Comparison of ENCODE assay signal across 8 cellular contexts in genomic region chr16:28846933-28847273, GRCh38. TPM values are rescaled to one million over a fixed set of nuclear protein-coding genes. Genes with fewer than 3 reads are reported as not detected.
DNase-seq lines count a peak whose midpoint lies in the region; ATAC-seq, FAIRE-seq and TF ChIP-seq lines count a peak whose summit lies in the region.

No MANE protein-coding gene starts in this region.

- no peaks in the 10 kb centered on the region for H3K9me3 ChIP-seq in endothelial cell of umbilical vein (replicated peaks; ENCODE audit: control insufficient read depth, insufficient read depth, low read length)

- no peak for TF ChIP-seq POLR2A in endothelial cell of umbilical vein (IDR thresholded peaks at IDR 0.05; ENCODE audit: low read depth, low read length)

- H3K27me3 Mint-ChIP-seq in nephron (ENCODE audit: low read depth) = no peaks in the 10 kb centered on the region

- no peaks in the 10 kb centered on the region for H4K20me1 ChIP-seq in endothelial cell of umbilical vein (replicated peaks; ENCODE audit: control insufficient read depth, extremely low read depth, insufficient read depth, low read length)

- CTCF ChIA-PET in endothelial cell of umbilical vein (lab: Charles Lee) = interaction anchor here (1.0 to 3.1 kb wide), 8 partner anchors 12 to 127 kb away, joined by 3 to 20 read pairs (median 4); partner anchors contain the start of genes ATXN2L and SH2B1

- dilution Hi-C loops in endothelial cell of umbilical vein (cut with MboI; ENCODE audit: extremely low pct_ligation_motif_present, low sequenced_read_pairs) = no loop called here

- H3K9me1 ChIP-seq in endothelial cell of umbilical vein (replicated peaks; ENCODE audit: control insufficient read depth, extremely low read depth, insufficient read depth, low read length) = no peaks in the 10 kb centered on the region

- no peaks in the 10 kb centered on the region for H3K9me3 Mint-ChIP-seq in nephron

- peaks cover 24% of the 10 kb centered on the region for H3K36me3 Mint-ChIP-seq in nephron (ENCODE audit: low read depth)

- peak overlapping the region; percentile 48 to 77 (median 67) for H3K4me3 ChIP-seq in endothelial cell of umbilical vein (replicated peaks in 1 of 3; ENCODE audit: insufficient read depth in 1 of 3, low read depth in 1 of 3, low read length in 3 of 3)

- POLR2A ChIA-PET in endothelial cell of umbilical vein (lab: Charles Lee) = interaction anchor here (1.5 to 2.3 kb wide), 2 partner anchors 16 to 24 kb away, joined by 7 to 13 read pairs; partner anchors contain the start of genes ATXN2L and SH2B1

- H3K4me2 ChIP-seq in endothelial cell of umbilical vein (ENCODE audit: insufficient read depth, low read length) = peak overlapping the region; percentile 75

- peaks cover 19% of the 10 kb centered on the region for H3K4me1 Mint-ChIP-seq in nephron

- H3K79me2 ChIP-seq in endothelial cell of umbilical vein (ENCODE audit: control insufficient read depth, insufficient read depth, low read length) = peaks cover 27% of the 10 kb centered on the region

- peak overlapping the region; percentile 82 to 96 (median 89) for H3K27ac Mint-ChIP-seq in nephron

- peaks cover 9 to 22% of the 10 kb centered on the region in 2 experiments for H3K36me3 ChIP-seq in endothelial cell of umbilical vein (ENCODE audit: control insufficient read depth in 2 of 2, extremely low read depth in 1 of 2, insufficient read depth in 2 of 2, low read length in 2 of 2)

- peak; percentile 40 for FAIRE-seq in endothelial cell of umbilical vein (lab: Jason Lieb, UNC)

- ATAC-seq in Right ventricle myocardium inferior = peak; percentile 2
- no peak for ATAC-seq in activated CD4-positive, CD25-positive, alpha-beta regulatory T cell treated with anti-CD3 and anti-CD28 coated beads, Interleukin-2, amount 50 U/mL, for 24 hours
- no peak for ATAC-seq in GM18519 (IDR thresholded peaks at IDR 0.05; ENCODE audit: low FRiP score, unreplicated experiment)

- peak overlapping the region; percentile 59 for H3K9ac ChIP-seq in endothelial cell of umbilical vein (replicated peaks; ENCODE audit: extremely low read depth, insufficient read depth, low read length)

- DNase-seq in Right ventricle myocardium inferior (ENCODE audit: missing footprints) (no peak), cardiac septum (ENCODE audit: low spot score) (no peak), RPMI7951 (ENCODE audit: low read depth) (peak; percentile 16), endothelial cell of umbilical vein (ENCODE audit: low read depth, low spot score) (no peak), HK-2 (ENCODE audit: unreplicated experiment) (no peak)

- BruUV-seq in endothelial cell of umbilical vein (replicated peaks; lab: Mats Ljungman, UMichigan) = no TSS peak

- peak overlapping the region; percentile 95 to 98 (median 98) for H3K4me3 Mint-ChIP-seq in nephron

- H3K4me1 ChIP-seq in endothelial cell of umbilical vein (ENCODE audit: control insufficient read depth, extremely low read depth, insufficient read depth, low read length) = peaks cover 13% of the 10 kb centered on the region

- H3K27ac ChIP-seq in endothelial cell of umbilical vein (ENCODE audit: insufficient read depth, low read depth, low read length) = peak overlapping the region; percentile 42

- no peaks in the 10 kb centered on the region for H3K27me3 ChIP-seq in endothelial cell of umbilical vein (ENCODE audit: control insufficient read depth in 2 of 2, insufficient read depth in 2 of 2, low read length in 2 of 2)

- H2AFZ ChIP-seq in endothelial cell of umbilical vein (ENCODE audit: low read depth, low read length) = peak overlapping the region; percentile 66

- TF ChIP-seq CTCF in endothelial cell of umbilical vein (IDR thresholded peaks at IDR 0.05; ENCODE audit: extremely low read depth in 1 of 2, insufficient read depth in 1 of 2, low read depth in 1 of 2, low read length in 2 of 2) (no peak), nephron (IDR thresholded peaks at IDR 0.05; ENCODE audit: unreplicated experiment in 3 of 3) (no peak)

- intact Hi-C loops in Right ventricle myocardium inferior (cut with DNase I) (loop anchor here (1.0 to 10.0 kb wide), 5 partner anchors 16 to 352 kb away; partner anchors contain the start of genes APOBR, CLN3, RABEP2 and SH2B1), cardiac septum (cut with DNase I) (loop anchor here (1.0 to 2.0 kb wide), 4 partner anchors 16 to 103 kb away; partner anchors contain the start of genes NFATC2IP, RABEP2 and SH2B1), endothelial cell of umbilical vein (cut with micrococcal nuclease) (loop anchor here (1.0 kb wide), 5 partner anchors 16 to 103 kb away; partner anchors contain the start of genes NFATC2IP, RABEP2 and SH2B1)

TF ChIP-seq in endothelial cell of umbilical vein, 7 proteins besides CTCF, POLR2A, EP300 and RAD21:
- TF ChIP-seq, protein P1, sequence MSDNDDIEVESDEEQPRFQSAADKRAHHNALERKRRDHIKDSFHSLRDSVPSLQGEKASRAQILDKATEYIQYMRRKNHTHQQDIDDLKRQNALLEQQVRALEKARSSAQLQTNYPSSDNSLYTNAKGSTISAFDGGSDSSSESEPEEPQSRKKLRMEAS (IDR thresholded peaks at IDR 0.05; ENCODE audit: insufficient read depth, insufficient read length) = no peak
- TF ChIP-seq JUN (IDR thresholded peaks at IDR 0.05; ENCODE audit: borderline replicate concordance, insufficient read depth, insufficient read length, low read depth) (no peak), MYC (IDR thresholded peaks at IDR 0.05; ENCODE audit: low read depth, low read length) (no peak), GATA2 (IDR thresholded peaks at IDR 0.05; ENCODE audit: insufficient read depth, insufficient read length, low read depth, low read length) (no peak), EZH2 (IDR thresholded peaks at IDR 0.05; ENCODE audit: borderline replicate concordance, low read depth, low read length, severe bottlenecking) (no peak), POLR2AphosphoS5 (IDR thresholded peaks at IDR 0.05; ENCODE audit: insufficient read depth, low read depth, low read length) (no peak), FOS (IDR thresholded peaks at IDR 0.05; ENCODE audit: borderline replicate concordance, insufficient read depth, low read length) (no peak)

RNA-seq across cellular contexts. Expression of gene TUFM, which starts 0.8 kb away (rescaled TPM):
- total RNA-seq in Right ventricle myocardium inferior (252 TPM), cardiac septum (184 TPM), endothelial cell of umbilical vein (186 and 190 TPM in 2 replicates)
- total RNA-seq in RPMI7951 (2014; rRNA removed; shearing (Covaris generic)) = 99.1 and 109 TPM in 2 replicates
- 227 TPM in 2 replicates for polyA plus RNA-seq in endothelial cell of umbilical vein
- polyA plus RNA-seq in endothelial cell of umbilical vein (2011; cell fraction: cytosol; rRNA removed) = 191 and 212 TPM in 2 replicates
- 307 and 314 TPM in 2 replicates for polyA plus RNA-seq in endothelial cell of umbilical vein (2011; cell fraction: nucleus; rRNA removed)
- 214 and 254 TPM in 2 replicates for polyA plus RNA-seq in endothelial cell of umbilical vein (2012)
- polyA minus RNA-seq in endothelial cell of umbilical vein = 103 and 110 TPM in 2 replicates
- polyA minus RNA-seq in endothelial cell of umbilical vein (2011; cell fraction: cytosol; rRNA and poly(A)+ RNA removed) = 82.6 TPM
- 33.7 and 39.9 TPM in 2 replicates for polyA minus RNA-seq in endothelial cell of umbilical vein (2011; cell fraction: nucleus; rRNA and poly(A)+ RNA removed)

RNA-seq across cellular contexts. Expression of gene SH2B1, which starts 16.7 kb away (rescaled TPM):
- total RNA-seq in Right ventricle myocardium inferior = 41.3 TPM
- total RNA-seq in cardiac septum = 46.3 TPM
- 8.3 and 11.2 TPM in 2 replicates for total RNA-seq in RPMI7951 (2014; rRNA removed; shearing (Covaris generic))
- 55.6 and 56.4 TPM in 2 replicates for total RNA-seq in endothelial cell of umbilical vein
- polyA plus RNA-seq in endothelial cell of umbilical vein = 46.4 and 53.4 TPM in 2 replicates
- 24.3 and 32.9 TPM in 2 replicates for polyA plus RNA-seq in endothelial cell of umbilical vein (2011; cell fraction: cytosol; rRNA removed)
- polyA plus RNA-seq in endothelial cell of umbilical vein (2011; cell fraction: nucleus; rRNA removed) = 135 and 157 TPM in 2 replicates
- 31.9 and 39.2 TPM in 2 replicates for polyA plus RNA-seq in endothelial cell of umbilical vein (2012)
- polyA minus RNA-seq in endothelial cell of umbilical vein = 19.9 and 45.9 TPM in 2 replicates
- 21.3 TPM for polyA minus RNA-seq in endothelial cell of umbilical vein (2011; cell fraction: cytosol; rRNA and poly(A)+ RNA removed)
- 25.4 and 35.0 TPM in 2 replicates for polyA minus RNA-seq in endothelial cell of umbilical vein (2011; cell fraction: nucleus; rRNA and poly(A)+ RNA removed)

RNA-seq across cellular contexts. Expression of gene ATXN2L, which starts 24.1 kb away (rescaled TPM):
- 46.3 TPM for total RNA-seq in Right ventricle myocardium inferior
- total RNA-seq in cardiac septum = 62.7 TPM
- 17.9 and 29.7 TPM in 2 replicates for total RNA-seq in RPMI7951 (2014; rRNA removed; shearing (Covaris generic))
- total RNA-seq in endothelial cell of umbilical vein = 198 and 208 TPM in 2 replicates
- 59.0 and 64.8 TPM in 2 replicates for polyA plus RNA-seq in endothelial cell of umbilical vein
- 47.6 and 52.0 TPM in 2 replicates for polyA plus RNA-seq in endothelial cell of umbilical vein (2011; cell fraction: cytosol; rRNA removed)
- 154 and 155 TPM in 2 replicates for polyA plus RNA-seq in endothelial cell of umbilical vein (2011; cell fraction: nucleus; rRNA removed)
- 88.5 and 99.0 TPM in 2 replicates for polyA plus RNA-seq in endothelial cell of umbilical vein (2012)
- polyA minus RNA-seq in endothelial cell of umbilical vein = 46.0 and 53.9 TPM in 2 replicates
- polyA minus RNA-seq in endothelial cell of umbilical vein (2011; cell fraction: cytosol; rRNA and poly(A)+ RNA removed) = 77.6 TPM
- polyA minus RNA-seq in endothelial cell of umbilical vein (2011; cell fraction: nucleus; rRNA and poly(A)+ RNA removed) = 78.9 and 92.4 TPM in 2 replicates

RNA-seq across cellular contexts. Expression of gene ATP2A1, which starts 31.4 kb away (rescaled TPM):
- 0.11 TPM for total RNA-seq in Right ventricle myocardium inferior
- 0.54 TPM for total RNA-seq in cardiac septum
- total RNA-seq in RPMI7951 (2014; rRNA removed; shearing (Covaris generic)) = 0.20 TPM in 1 of 2 replicates, not detected in the other
- 2.3 and 2.5 TPM in 2 replicates for total RNA-seq in endothelial cell of umbilical vein
- 1.2 TPM in 2 replicates for polyA plus RNA-seq in endothelial cell of umbilical vein
- 0.28 and 0.37 TPM in 2 replicates for polyA plus RNA-seq in endothelial cell of umbilical vein (2011; cell fraction: cytosol; rRNA removed)
- polyA plus RNA-seq in endothelial cell of umbilical vein (2011; cell fraction: nucleus; rRNA removed) = 8.1 and 9.3 TPM in 2 replicates
- polyA plus RNA-seq in endothelial cell of umbilical vein (2012) = 3.7 and 6.1 TPM in 2 replicates
- 0.40 and 1.5 TPM in 2 replicates for polyA minus RNA-seq in endothelial cell of umbilical vein
- polyA minus RNA-seq in endothelial cell of umbilical vein (2011; cell fraction: cytosol; rRNA and poly(A)+ RNA removed) = not detected
- 2.6 and 3.6 TPM in 2 replicates for polyA minus RNA-seq in endothelial cell of umbilical vein (2011; cell fraction: nucleus; rRNA and poly(A)+ RNA removed)
